In genomic region chr1:213492161-213493041, GRCh38 we compare ENCODE assay signal across 1 cellular context.
A peak's percentile ranks its signal among the peaks of the same experiment; 100 is the strongest.
TF ChIP-seq lines count a peak whose summit lies in the region.

No MANE protein-coding gene starts in this region.

TF ChIP-seq in HepG2, 621 proteins besides CTCF, POLR2A, EP300 and RAD21 (continued from another document and continues in another):
- no peak for TF ChIP-seq FUBP1 (CRISPR knock-in tag; IDR thresholded peaks at IDR 0.05; ENCODE audit: borderline replicate concordance)
- 0 out of 2 replicates have a peak, but pooled peaks have one; percentile 18 for TF ChIP-seq ZBTB20 (CRISPR knock-in tag; IDR thresholded peaks at IDR 0.05; ENCODE audit: borderline replicate concordance, low read depth)
- TF ChIP-seq ZFP90 (CRISPR knock-in tag; IDR thresholded peaks at IDR 0.05; ENCODE audit: borderline replicate concordance) = no peak; the same call in 1 of the 2 replicates
- no peak for TF ChIP-seq ZNF451 (CRISPR knock-in tag; IDR thresholded peaks at IDR 0.05)
- peak; percentile 95 for TF ChIP-seq BCL6 (CRISPR knock-in tag; IDR thresholded peaks at IDR 0.05)
- TF ChIP-seq POLR2AphosphoS2 (IDR thresholded peaks at IDR 0.05; ENCODE audit: low read depth, low read length) = no peak
- TF ChIP-seq, protein P1, sequence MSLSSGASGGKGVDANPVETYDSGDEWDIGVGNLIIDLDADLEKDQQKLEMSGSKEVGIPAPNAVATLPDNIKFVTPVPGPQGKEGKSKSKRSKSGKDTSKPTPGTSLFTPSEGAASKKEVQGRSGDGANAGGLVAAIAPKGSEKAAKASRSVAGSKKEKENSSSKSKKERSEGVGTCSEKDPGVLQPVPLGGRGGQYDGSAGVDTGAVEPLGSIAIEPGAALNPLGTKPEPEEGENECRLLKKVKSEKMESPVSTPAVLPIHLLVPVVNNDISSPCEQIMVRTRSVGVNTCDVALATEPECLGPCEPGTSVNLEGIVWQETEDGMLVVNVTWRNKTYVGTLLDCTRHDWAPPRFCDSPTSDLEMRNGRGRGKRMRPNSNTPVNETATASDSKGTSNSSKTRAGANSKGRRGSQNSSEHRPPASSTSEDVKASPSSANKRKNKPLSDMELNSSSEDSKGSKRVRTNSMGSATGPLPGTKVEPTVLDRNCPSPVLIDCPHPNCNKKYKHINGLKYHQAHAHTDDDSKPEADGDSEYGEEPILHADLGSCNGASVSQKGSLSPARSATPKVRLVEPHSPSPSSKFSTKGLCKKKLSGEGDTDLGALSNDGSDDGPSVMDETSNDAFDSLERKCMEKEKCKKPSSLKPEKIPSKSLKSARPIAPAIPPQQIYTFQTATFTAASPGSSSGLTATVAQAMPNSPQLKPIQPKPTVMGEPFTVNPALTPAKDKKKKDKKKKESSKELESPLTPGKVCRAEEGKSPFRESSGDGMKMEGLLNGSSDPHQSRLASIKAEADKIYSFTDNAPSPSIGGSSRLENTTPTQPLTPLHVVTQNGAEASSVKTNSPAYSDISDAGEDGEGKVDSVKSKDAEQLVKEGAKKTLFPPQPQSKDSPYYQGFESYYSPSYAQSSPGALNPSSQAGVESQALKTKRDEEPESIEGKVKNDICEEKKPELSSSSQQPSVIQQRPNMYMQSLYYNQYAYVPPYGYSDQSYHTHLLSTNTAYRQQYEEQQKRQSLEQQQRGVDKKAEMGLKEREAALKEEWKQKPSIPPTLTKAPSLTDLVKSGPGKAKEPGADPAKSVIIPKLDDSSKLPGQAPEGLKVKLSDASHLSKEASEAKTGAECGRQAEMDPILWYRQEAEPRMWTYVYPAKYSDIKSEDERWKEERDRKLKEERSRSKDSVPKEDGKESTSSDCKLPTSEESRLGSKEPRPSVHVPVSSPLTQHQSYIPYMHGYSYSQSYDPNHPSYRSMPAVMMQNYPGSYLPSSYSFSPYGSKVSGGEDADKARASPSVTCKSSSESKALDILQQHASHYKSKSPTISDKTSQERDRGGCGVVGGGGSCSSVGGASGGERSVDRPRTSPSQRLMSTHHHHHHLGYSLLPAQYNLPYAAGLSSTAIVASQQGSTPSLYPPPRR (CRISPR knock-in tag; IDR thresholded peaks at IDR 0.05; ENCODE audit: borderline replicate concordance) = peak; percentile 89; the same call in 1 of the 2 replicates
- TF ChIP-seq YEATS4 (CRISPR knock-in tag; IDR thresholded peaks at IDR 0.05; ENCODE audit: borderline replicate concordance) = peak; percentile 47; the same call in 1 of the 2 replicates
- TF ChIP-seq, protein P2, sequence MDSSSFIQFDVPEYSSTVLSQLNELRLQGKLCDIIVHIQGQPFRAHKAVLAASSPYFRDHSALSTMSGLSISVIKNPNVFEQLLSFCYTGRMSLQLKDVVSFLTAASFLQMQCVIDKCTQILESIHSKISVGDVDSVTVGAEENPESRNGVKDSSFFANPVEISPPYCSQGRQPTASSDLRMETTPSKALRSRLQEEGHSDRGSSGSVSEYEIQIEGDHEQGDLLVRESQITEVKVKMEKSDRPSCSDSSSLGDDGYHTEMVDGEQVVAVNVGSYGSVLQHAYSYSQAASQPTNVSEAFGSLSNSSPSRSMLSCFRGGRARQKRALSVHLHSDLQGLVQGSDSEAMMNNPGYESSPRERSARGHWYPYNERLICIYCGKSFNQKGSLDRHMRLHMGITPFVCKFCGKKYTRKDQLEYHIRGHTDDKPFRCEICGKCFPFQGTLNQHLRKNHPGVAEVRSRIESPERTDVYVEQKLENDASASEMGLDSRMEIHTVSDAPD (CRISPR knock-in tag; IDR thresholded peaks at IDR 0.05) = peak; percentile 69; the same call in 1 of the 2 replicates
- TF ChIP-seq, protein P3, sequence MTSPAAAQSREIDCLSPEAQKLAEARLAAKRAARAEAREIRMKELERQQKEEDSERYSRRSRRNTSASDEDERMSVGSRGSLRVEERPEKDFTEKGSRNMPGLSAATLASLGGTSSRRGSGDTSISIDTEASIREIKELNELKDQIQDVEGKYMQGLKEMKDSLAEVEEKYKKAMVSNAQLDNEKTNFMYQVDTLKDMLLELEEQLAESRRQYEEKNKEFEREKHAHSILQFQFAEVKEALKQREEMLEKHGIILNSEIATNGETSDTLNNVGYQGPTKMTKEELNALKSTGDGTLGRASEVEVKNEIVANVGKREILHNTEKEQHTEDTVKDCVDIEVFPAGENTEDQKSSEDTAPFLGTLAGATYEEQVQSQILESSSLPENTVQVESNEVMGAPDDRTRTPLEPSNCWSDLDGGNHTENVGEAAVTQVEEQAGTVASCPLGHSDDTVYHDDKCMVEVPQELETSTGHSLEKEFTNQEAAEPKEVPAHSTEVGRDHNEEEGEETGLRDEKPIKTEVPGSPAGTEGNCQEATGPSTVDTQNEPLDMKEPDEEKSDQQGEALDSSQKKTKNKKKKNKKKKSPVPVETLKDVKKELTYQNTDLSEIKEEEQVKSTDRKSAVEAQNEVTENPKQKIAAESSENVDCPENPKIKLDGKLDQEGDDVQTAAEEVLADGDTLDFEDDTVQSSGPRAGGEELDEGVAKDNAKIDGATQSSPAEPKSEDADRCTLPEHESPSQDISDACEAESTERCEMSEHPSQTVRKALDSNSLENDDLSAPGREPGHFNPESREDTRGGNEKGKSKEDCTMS (CRISPR knock-in tag; conservative IDR thresholded peaks at IDR 0.05) = no peak
- no peak for TF ChIP-seq NPAS2 (CRISPR knock-in tag; IDR thresholded peaks at IDR 0.05; ENCODE audit: borderline replicate concordance)
- no peak for TF ChIP-seq E2F2 (CRISPR knock-in tag; IDR thresholded peaks at IDR 0.05; ENCODE audit: borderline replicate concordance)
- TF ChIP-seq ZNF674 (CRISPR knock-in tag; IDR thresholded peaks at IDR 0.05; ENCODE audit: low read depth) = no peak
- TF ChIP-seq ZNF432 (CRISPR knock-in tag; IDR thresholded peaks at IDR 0.05; ENCODE audit: borderline replicate concordance) = no peak
- TF ChIP-seq NCOA2 (CRISPR knock-in tag; IDR thresholded peaks at IDR 0.05) = peak; percentile 94
- TF ChIP-seq E2F1 (CRISPR knock-in tag; IDR thresholded peaks at IDR 0.05) = no peak
- peak; percentile 94 for TF ChIP-seq NR2F6 (IDR thresholded peaks at IDR 0.05)
- peak; percentile 92 for TF ChIP-seq NR2F6 (CRISPR knock-in tag; IDR thresholded peaks at IDR 0.05)
- TF ChIP-seq ZNF121 (CRISPR knock-in tag; IDR thresholded peaks at IDR 0.05) = no peak
- TF ChIP-seq, protein P4, sequence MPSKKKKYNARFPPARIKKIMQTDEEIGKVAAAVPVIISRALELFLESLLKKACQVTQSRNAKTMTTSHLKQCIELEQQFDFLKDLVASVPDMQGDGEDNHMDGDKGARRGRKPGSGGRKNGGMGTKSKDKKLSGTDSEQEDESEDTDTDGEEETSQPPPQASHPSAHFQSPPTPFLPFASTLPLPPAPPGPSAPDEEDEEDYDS (CRISPR knock-in tag; IDR thresholded peaks at IDR 0.05) = no peak
- no peak for TF ChIP-seq ZMAT3 (CRISPR knock-in tag; conservative IDR thresholded peaks at IDR 0.05)
- TF ChIP-seq KDM2A (CRISPR knock-in tag; IDR thresholded peaks at IDR 0.05; ENCODE audit: borderline replicate concordance, low read depth) = no peak
- no peak for TF ChIP-seq ZNF780A (CRISPR knock-in tag; IDR thresholded peaks at IDR 0.05)
- no peak for TF ChIP-seq RBFOX2 (IDR thresholded peaks at IDR 0.05; ENCODE audit: low read depth, low read length)
- TF ChIP-seq, protein P5, sequence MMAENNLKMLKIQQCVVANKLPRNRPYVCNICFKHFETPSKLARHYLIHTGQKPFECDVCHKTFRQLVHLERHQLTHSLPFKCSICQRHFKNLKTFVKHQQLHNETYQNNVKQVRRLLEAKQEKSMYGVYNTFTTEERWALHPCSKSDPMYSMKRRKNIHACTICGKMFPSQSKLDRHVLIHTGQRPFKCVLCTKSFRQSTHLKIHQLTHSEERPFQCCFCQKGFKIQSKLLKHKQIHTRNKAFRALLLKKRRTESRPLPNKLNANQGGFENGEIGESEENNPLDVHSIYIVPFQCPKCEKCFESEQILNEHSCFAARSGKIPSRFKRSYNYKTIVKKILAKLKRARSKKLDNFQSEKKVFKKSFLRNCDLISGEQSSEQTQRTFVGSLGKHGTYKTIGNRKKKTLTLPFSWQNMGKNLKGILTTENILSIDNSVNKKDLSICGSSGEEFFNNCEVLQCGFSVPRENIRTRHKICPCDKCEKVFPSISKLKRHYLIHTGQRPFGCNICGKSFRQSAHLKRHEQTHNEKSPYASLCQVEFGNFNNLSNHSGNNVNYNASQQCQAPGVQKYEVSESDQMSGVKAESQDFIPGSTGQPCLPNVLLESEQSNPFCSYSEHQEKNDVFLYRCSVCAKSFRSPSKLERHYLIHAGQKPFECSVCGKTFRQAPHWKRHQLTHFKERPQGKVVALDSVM (CRISPR knock-in tag; IDR thresholded peaks at IDR 0.05) = no peak
- peak; percentile 97 for TF ChIP-seq ZBTB7B (CRISPR knock-in tag; IDR thresholded peaks at IDR 0.05)
- TF ChIP-seq FIP1L1 (IDR thresholded peaks at IDR 0.05; ENCODE audit: borderline replicate concordance, insufficient read depth, low read depth, low read length) = no peak
- no peak for TF ChIP-seq REST (IDR thresholded peaks at IDR 0.05; ENCODE audit: borderline replicate concordance in 1 of 2, low read depth in 1 of 2, low read length in 2 of 2)
- TF ChIP-seq CENPT (CRISPR knock-in tag; IDR thresholded peaks at IDR 0.05; ENCODE audit: low read depth) = no peak
- no peak for TF ChIP-seq ZNF180 (CRISPR knock-in tag; IDR thresholded peaks at IDR 0.05; ENCODE audit: borderline replicate concordance, low read depth)
- no peak for TF ChIP-seq XRCC5 (optimal IDR thresholded peaks at IDR 0.05; ENCODE audit: low read length)
- no peak for TF ChIP-seq ZNF460 (CRISPR knock-in tag; IDR thresholded peaks at IDR 0.05; ENCODE audit: borderline replicate concordance)
- TF ChIP-seq SMARCC2 (IDR thresholded peaks at IDR 0.05) = no peak
- TF ChIP-seq, protein P6, sequence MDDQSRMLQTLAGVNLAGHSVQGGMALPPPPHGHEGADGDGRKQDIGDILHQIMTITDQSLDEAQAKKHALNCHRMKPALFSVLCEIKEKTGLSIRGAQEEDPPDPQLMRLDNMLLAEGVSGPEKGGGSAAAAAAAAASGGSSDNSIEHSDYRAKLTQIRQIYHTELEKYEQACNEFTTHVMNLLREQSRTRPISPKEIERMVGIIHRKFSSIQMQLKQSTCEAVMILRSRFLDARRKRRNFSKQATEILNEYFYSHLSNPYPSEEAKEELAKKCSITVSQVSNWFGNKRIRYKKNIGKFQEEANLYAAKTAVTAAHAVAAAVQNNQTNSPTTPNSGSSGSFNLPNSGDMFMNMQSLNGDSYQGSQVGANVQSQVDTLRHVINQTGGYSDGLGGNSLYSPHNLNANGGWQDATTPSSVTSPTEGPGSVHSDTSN (CRISPR knock-in tag; IDR thresholded peaks at IDR 0.05; ENCODE audit: borderline replicate concordance) = no peak
- no peak for TF ChIP-seq ZNF136 (CRISPR knock-in tag; IDR thresholded peaks at IDR 0.05; ENCODE audit: low read depth)
- TF ChIP-seq PPARG (CRISPR knock-in tag; conservative IDR thresholded peaks at IDR 0.05) = 0 out of 2 replicates have a peak, but pooled peaks have one; percentile 30
